In the genomic region with DNA sequence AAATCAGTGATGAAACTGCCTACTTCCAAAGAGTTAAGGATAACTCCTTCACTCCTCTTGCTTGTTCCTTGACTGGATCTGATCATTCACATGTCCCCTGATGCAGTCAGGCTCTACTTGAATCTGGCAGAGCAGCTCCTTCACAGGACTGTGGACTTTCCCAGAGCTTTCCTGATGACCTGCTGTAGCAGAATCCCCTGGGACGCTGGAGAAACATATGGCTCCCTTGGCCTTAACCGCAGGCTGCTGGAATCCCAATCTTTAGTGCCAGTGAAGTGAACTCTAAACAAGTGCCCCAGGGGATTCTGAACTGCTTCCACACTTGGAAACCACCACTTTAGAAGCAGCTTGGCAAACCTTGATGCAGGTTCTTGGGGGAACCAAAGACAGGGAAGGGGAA, we compare ENCODE assay signal across 24 cellular contexts.
A peak's percentile ranks its signal among the peaks of the same experiment; 100 is the strongest.
DNase-seq lines count a peak whose midpoint lies in the region; ATAC-seq, FAIRE-seq and TF ChIP-seq lines count a peak whose summit lies in the region.
"Had no signal": no experiment of that assay in that cellular context is flagged by ENCODE, and none has a peak within 500 bp of the region (broad histone marks: within the 10 kb centered on the region; RNA-seq: fewer than 3 reads in every experiment).

No MANE protein-coding gene starts in this region.

- no peak overlapping the region for H2AK5ac ChIP-seq in IMR-90 (ENCODE audit: low read depth, low read length)
- H2AK5ac ChIP-seq in H1 (ENCODE audit: low read depth, low read length) = no peak overlapping the region

- no CpG with 5 or more reads among the region's 2 CpGs for WGBS in IMR-90 (ENCODE audit: extremely low coverage in 2 of 2, insufficient read length in 1 of 2), 2 experiments
- WGBS in H1 (ENCODE audit: extremely low coverage in 1 of 2, insufficient coverage in 1 of 2, insufficient read length in 1 of 2, insufficient replicate concordance in 2 of 2, low coverage in 1 of 2, low lambda C conversion rate in 2 of 2, missing lambda C conversion rate in 1 of 2), 2 experiments = 94% methylated on average over 2 of the region's 2 CpGs; no CpG with 5 or more reads in 1 of the 2 experiments

- TF ChIP-seq RAD21 in IMR-90 (IDR thresholded peaks at IDR 0.05; ENCODE audit: low read length) (no peak), H1 (IDR thresholded peaks at IDR 0.05 in 1 of 2, conservative IDR thresholded peaks at IDR 0.05 in 1 of 2; ENCODE audit: low read depth in 2 of 2, low read length in 2 of 2) (no peak)

- H3K56ac ChIP-seq in IMR-90 (ENCODE audit: extremely low read depth, insufficient read depth, low read length) = no peak overlapping the region
- no peak overlapping the region for H3K56ac ChIP-seq in H1 (replicated peaks; ENCODE audit: insufficient read length, low read depth, low read length)

- peak; percentile 85 for DNase-seq in BE2C
- no peak for DNase-seq in IMR-90
- peak; percentile 91 for DNase-seq in NCI-H69 (lab: John Stamatoyannopoulos, UW)
- no peak for DNase-seq in H1 (ENCODE audit: low read depth in 1 of 2, low spot score in 2 of 2)
- no peak for DNase-seq in colonic mucosa
- no peak for DNase-seq in stimulated activated CD4-positive, alpha-beta T cell treated with anti-CD3 and anti-CD28 coated beads, Interleukin-4, amount 100 ng/mL, for 24 hours
- DNase-seq in left lung = no peak
- DNase-seq: activated CD4-positive, alpha-beta T cell treated with anti-CD3 and anti-CD28 coated beads, Interleukin-2, amount 10 ng/mL, durations not matched to agents 24 days and 14 days; activated CD8-positive, alpha-beta memory T cell treated with anti-CD3 and anti-CD28 coated beads, Interleukin-2, amount 10 ng/mL, durations not matched to agents 7 days and 5 days; DMS153; HCEC 1CT; immature natural killer cell; left ventricle myocardium superior; NCI-H1436; NCI-H510A treated with DMSO at 0.1 percent for 48 hours; psoas muscle; Right ventricle myocardium superior; stimulated activated CD4-positive, alpha-beta T cell treated with anti-CD3 and anti-CD28 coated beads, Interleukin-2, amount 100 ng/mL, for 24 hours; T-helper 1 cell; tibial artery had no signal

- H2BK20ac ChIP-seq in IMR-90 (ENCODE audit: low read depth, low read length) = no peak overlapping the region
- H2BK20ac ChIP-seq in H1 (ENCODE audit: low read length) = no peak overlapping the region

- H3K4me1 ChIP-seq in BE2C (peaks cover 6% of the 10 kb centered on the region), IMR-90 (ENCODE audit: control insufficient read depth, insufficient read depth, low read length) (no peaks in the 10 kb centered on the region), H1 (replicated peaks in 1 of 4; ENCODE audit: control insufficient read depth in 3 of 4, insufficient read depth in 4 of 4, low read length in 3 of 4) (no peaks in the 10 kb centered on the region), colonic mucosa (no peaks in the 10 kb centered on the region), left lung (no peaks in the 10 kb centered on the region)
- H3K4me1 ChIP-seq: psoas muscle had no signal

- H3K27ac ChIP-seq in IMR-90 (ENCODE audit: insufficient read depth, low read length) (no peak overlapping the region), H1 (ENCODE audit: low read depth, low read length) (no peak overlapping the region), colonic mucosa (no peak overlapping the region), left lung (no peak overlapping the region)
- H3K27ac ChIP-seq: coronary artery, psoas muscle, skin epidermis, tibial artery had no signal

- dilution Hi-C loops in IMR-90 (cut with HindIII; ENCODE audit: low sequenced_read_pairs, unreplicated experiment) = no loop called here

- intact Hi-C loops in IMR-90 (cut with micrococcal nuclease) = no loop called here
- intact Hi-C loops in colonic mucosa (cut with DNase I) = no loop called here
- intact Hi-C loops in left lung (cut with DNase I) = no loop called here

- H3K36me3 ChIP-seq in BE2C = no peaks in the 10 kb centered on the region
- H3K36me3 ChIP-seq in IMR-90 (ENCODE audit: control insufficient read depth, insufficient read depth, low read length) = no peaks in the 10 kb centered on the region
- no peaks in the 10 kb centered on the region for H3K36me3 ChIP-seq in H1 (ENCODE audit: control insufficient read depth in 2 of 4, insufficient read depth in 4 of 4, low read length in 3 of 4)
- H3K36me3 ChIP-seq in colonic mucosa = no peaks in the 10 kb centered on the region
- H3K36me3 ChIP-seq in left lung = no peaks in the 10 kb centered on the region
- H3K36me3 ChIP-seq: tibial artery had no signal

- H2AFZ ChIP-seq in IMR-90 (replicated peaks; ENCODE audit: low read length, poor library complexity) (peak overlapping the region; percentile 10), H1 (ENCODE audit: low read length) (peak overlapping the region; percentile 33; the same call in 1 of the 2 replicates)

- H2BK5ac ChIP-seq in IMR-90 (ENCODE audit: low read depth, low read length, poor library complexity, severe bottlenecking) = no peak overlapping the region
- H2BK5ac ChIP-seq in H1 (ENCODE audit: low read depth, low read length) = no peak overlapping the region

- no peaks in the 10 kb centered on the region for H3K79me2 ChIP-seq in H1 (ENCODE audit: control insufficient read depth in 1 of 2, insufficient read depth in 2 of 2, low read length in 2 of 2)

- H3K9ac ChIP-seq in IMR-90 (ENCODE audit: low read depth, low read length) (no peak overlapping the region), H1 (replicated peaks in 1 of 4; ENCODE audit: extremely low read depth in 1 of 4, low read depth in 3 of 4, low read length in 3 of 4) (no peak overlapping the region), colonic mucosa (ENCODE audit: low read depth in 2 of 2, low read length in 2 of 2) (no peak overlapping the region)

- H3K79me1 ChIP-seq in IMR-90 (ENCODE audit: low read depth in 1 of 2, low read length in 2 of 2) = no peaks in the 10 kb centered on the region
- H3K79me1 ChIP-seq in H1 (ENCODE audit: low read depth, low read length) = no peaks in the 10 kb centered on the region

- H4K5ac ChIP-seq in IMR-90 (ENCODE audit: low read depth, low read length) (no peak overlapping the region), H1 (ENCODE audit: insufficient read length, low read depth, low read length) (no peak overlapping the region)

- in situ Hi-C loops in IMR-90 (cut with MboI; ENCODE audit: low sequenced_read_pairs) = no loop called here

- H3K23me2 ChIP-seq in H1 (ENCODE audit: low read depth, low read length) = no peaks in the 10 kb centered on the region

- BruUV-seq in IMR-90 (replicated peaks; lab: Mats Ljungman, UMichigan) = no TSS peak

- TF ChIP-seq CTCF in BE2C (IDR thresholded peaks at IDR 0.05; ENCODE audit: low read depth, low read length) (no peak), IMR-90 (conservative IDR thresholded peaks at IDR 0.05; ENCODE audit: low read depth, low read length) (no peak), H1 (IDR thresholded peaks at IDR 0.05; ENCODE audit: control extremely low read depth in 1 of 3, insufficient read depth in 1 of 3, low read depth in 1 of 3, low read length in 3 of 3) (no peak), colonic mucosa (IDR thresholded peaks at IDR 0.05) (no peak), left lung (IDR thresholded peaks at IDR 0.05) (no peak)

- POLR2A ChIA-PET in IMR-90 (lab: Charles Lee; ENCODE audit: unreplicated experiment) (no interaction called here), H1 (lab: Charles Lee; ENCODE audit: partially characterized antibody) (no interaction called here)

- H4K91ac ChIP-seq in IMR-90 (ENCODE audit: insufficient read depth, low read depth, low read length) = no peak overlapping the region
- no peak overlapping the region for H4K91ac ChIP-seq in H1 (replicated peaks; ENCODE audit: insufficient read length, low read length)

- H2BK15ac ChIP-seq in IMR-90 (ENCODE audit: low read depth, low read length) (no peak overlapping the region), H1 (ENCODE audit: low read length) (no peak overlapping the region)

- CTCF ChIA-PET in IMR-90 (lab: Yijun Ruan, JAX) = no interaction called here
- CTCF ChIA-PET in H1 (lab: Charles Lee; ENCODE audit: partially characterized antibody) = interaction anchor here (1.4 to 3.3 kb wide), 3 partner anchors 11 to 18 kb away, joined by 4 to 17 read pairs (median 7); no protein-coding TSS in a partner anchor

- TF ChIP-seq POLR2A in IMR-90 (IDR thresholded peaks at IDR 0.05; ENCODE audit: low read depth, low read length) (no peak), H1 (IDR thresholded peaks at IDR 0.05; ENCODE audit: control extremely low read depth in 1 of 2, low read depth in 2 of 2, low read length in 2 of 2) (no peak)

- H3K4ac ChIP-seq in IMR-90 (ENCODE audit: low read depth, low read length) (no peak overlapping the region), H1 (replicated peaks; ENCODE audit: insufficient read length, low read depth, low read length) (no peak overlapping the region)

- H4K8ac ChIP-seq in IMR-90 (ENCODE audit: low read depth in 2 of 2, low read length in 2 of 2) (no peak overlapping the region), H1 (ENCODE audit: extremely low read depth, insufficient read depth, low read length) (no peak overlapping the region)

- FAIRE-seq in H1 (lab: Jason Lieb, UNC) = no peak
- FAIRE-seq: GM12891 had no signal

- no peak for TF ChIP-seq EP300 in H1 (IDR thresholded peaks at IDR 0.05; ENCODE audit: borderline replicate concordance in 1 of 2, low read depth in 2 of 2, low read length in 2 of 2)

- H2AK9ac ChIP-seq in IMR-90 (replicated peaks; ENCODE audit: low read depth, low read length, poor library complexity) = no peak overlapping the region

- H3K23ac ChIP-seq in IMR-90 (ENCODE audit: low read depth, low read length) (no peak overlapping the region), H1 (ENCODE audit: insufficient read length) (no peak overlapping the region)

- H2BK120ac ChIP-seq in IMR-90 (ENCODE audit: low read depth, low read length) = no peak overlapping the region
- no peak overlapping the region for H2BK120ac ChIP-seq in H1 (replicated peaks; ENCODE audit: low read depth, low read length)

- no peak overlapping the region for H2BK12ac ChIP-seq in H1 (ENCODE audit: low read depth, low read length)

- no peaks in the 10 kb centered on the region for H3K9me1 ChIP-seq in IMR-90 (ENCODE audit: insufficient read depth, low read length)

- H3K4me3 ChIP-seq in BE2C (ENCODE audit: low read depth, low read length) = no peak overlapping the region
- H3K4me3 ChIP-seq in IMR-90 (ENCODE audit: insufficient read depth, low read depth, low read length) = no peak overlapping the region
- no peak overlapping the region for H3K4me3 ChIP-seq in H1 (ENCODE audit: extremely low read depth in 1 of 4, insufficient read depth in 2 of 4, low read depth in 3 of 4, low read length in 4 of 4)
- no peak overlapping the region for H3K4me3 ChIP-seq in colonic mucosa
- no peak overlapping the region for H3K4me3 ChIP-seq in left lung
- H3K4me3 ChIP-seq: coronary artery, psoas muscle, skin epidermis, tibial artery had no signal

- H3K4me2 ChIP-seq in IMR-90 (ENCODE audit: low read depth, low read length) (no peak overlapping the region), H1 (ENCODE audit: insufficient read depth in 1 of 2, low read depth in 2 of 2, low read length in 2 of 2) (no peak overlapping the region)

- no peaks in the 10 kb centered on the region for H4K20me1 ChIP-seq in IMR-90 (ENCODE audit: insufficient read depth, low read length)
- H4K20me1 ChIP-seq in H1 (replicated peaks in 1 of 2; ENCODE audit: control insufficient read depth in 1 of 2, insufficient read depth in 2 of 2, low read length in 2 of 2) = no peaks in the 10 kb centered on the region

- no peak overlapping the region for H3K14ac ChIP-seq in IMR-90 (replicated peaks; ENCODE audit: low read depth, low read length)
- no peak overlapping the region for H3K14ac ChIP-seq in H1 (ENCODE audit: insufficient read length)

- H3K9me3 ChIP-seq in BE2C (no peaks in the 10 kb centered on the region), IMR-90 (ENCODE audit: control insufficient read depth, insufficient read depth, low read length) (no peaks in the 10 kb centered on the region), H1 (ENCODE audit: insufficient read depth in 2 of 2, low read depth in 1 of 2, low read length in 1 of 2) (no peaks in the 10 kb centered on the region), colonic mucosa (no peaks in the 10 kb centered on the region), left lung (peaks cover 0 to 4% of the 10 kb centered on the region in 2 donors)
- H3K9me3 ChIP-seq: psoas muscle, tibial artery had no signal

- no peak overlapping the region for H3K18ac ChIP-seq in IMR-90 (ENCODE audit: low read depth, low read length)
- no peak overlapping the region for H3K18ac ChIP-seq in H1 (ENCODE audit: extremely low read depth, low read length)

- no peaks in the 10 kb centered on the region for H3K27me3 ChIP-seq in BE2C
- H3K27me3 ChIP-seq in IMR-90 (ENCODE audit: control insufficient read depth, insufficient read depth, low read length) = no peaks in the 10 kb centered on the region
- no peaks in the 10 kb centered on the region for H3K27me3 ChIP-seq in H1 (replicated peaks in 1 of 4; ENCODE audit: control insufficient read depth in 3 of 4, extremely low read depth in 1 of 4, insufficient read depth in 3 of 4, low read length in 3 of 4)
- H3K27me3 ChIP-seq in colonic mucosa = no peaks in the 10 kb centered on the region
- H3K27me3 ChIP-seq in left lung = no peaks in the 10 kb centered on the region
- H3K27me3 ChIP-seq: tibial artery had no signal

- no peak for ATAC-seq in IMR-90 (ENCODE audit: low read depth)
- ATAC-seq in HG02938 (IDR thresholded peaks at IDR 0.05; ENCODE audit: unreplicated experiment) = no peak
- no peak for ATAC-seq in left lung
- ATAC-seq: activated CD8-positive, alpha-beta memory T cell treated with anti-CD3 and anti-CD28 coated beads, Interleukin-2, amount 10 ng/mL, durations not matched to agents 7 days and 5 days; left ventricle myocardium superior; psoas muscle had no signal

Comparison
In these comparisons a context has a peak if more than half of its experiments do, and no peak if none do; other contexts are left out.
1. DNase-seq: peak in BE2C (single experiment) and NCI-H69 (single experiment); none in IMR-90 (single experiment), H1 (0 of 2), colonic mucosa (single experiment), stimulated activated CD4-positive, alpha-beta T cell treated with anti-CD3 and anti-CD28 coated beads, Interleukin-4, amount 100 ng/mL, for 24 hours (single experiment) and left lung (0 of 2).